Comparison of ENCODE assay signal across 8 cellular contexts in the genomic region with DNA sequence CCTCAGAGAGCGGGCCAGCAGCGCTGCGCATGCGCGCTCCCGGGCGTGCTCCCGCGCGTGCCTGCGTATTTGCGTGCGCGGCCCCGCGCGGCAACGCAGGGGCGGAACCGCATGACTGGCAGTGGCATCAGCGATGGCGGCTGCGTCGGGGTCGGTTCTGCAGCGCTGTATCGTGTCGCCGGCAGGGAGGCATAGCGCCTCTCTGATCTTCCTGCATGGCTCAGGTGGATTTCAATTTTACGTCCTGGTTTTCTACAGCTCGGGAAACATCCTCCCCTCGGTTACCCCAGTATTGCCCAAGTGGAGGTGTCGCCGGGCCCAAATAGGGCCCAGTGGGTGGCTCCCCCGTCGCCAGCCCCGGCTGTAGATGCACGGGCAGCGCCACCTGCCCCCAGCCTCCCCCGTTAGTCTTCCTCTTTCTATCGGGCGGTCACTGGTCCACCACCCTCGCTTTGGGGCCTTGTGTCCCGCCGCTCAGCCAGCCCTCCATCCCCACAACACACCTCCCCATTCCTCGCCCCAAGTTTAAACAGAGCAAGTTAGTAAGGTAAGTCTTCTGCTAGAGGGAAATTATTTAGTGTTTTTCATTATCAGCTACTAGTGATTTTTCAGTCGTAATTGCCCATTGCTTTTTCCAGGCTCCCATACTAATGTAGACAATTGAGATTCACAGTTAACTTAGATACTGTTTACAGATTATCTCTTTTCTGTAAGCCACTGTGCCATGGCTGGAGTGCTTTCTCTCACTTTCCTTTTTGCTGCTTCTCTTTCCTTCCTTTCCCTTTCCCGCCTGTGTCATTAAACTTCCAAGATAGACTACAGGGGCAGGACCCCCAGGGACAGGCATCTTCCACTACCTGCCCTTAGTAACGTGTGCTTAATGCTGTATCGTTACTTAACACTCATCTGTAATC. TPM values are rescaled to one million over a fixed set of nuclear protein-coding genes. Genes with fewer than 3 reads are reported as not detected.
DNase-seq lines count a peak whose midpoint lies in the region; ATAC-seq lines count a peak whose summit lies in the region.

Gene LYPLAL1, plus strand, starts transcription at position 121 of the 914 bp plus-strand sequence. Its CDS starts 13 bp downstream, at position 134.

- peak; percentile 68 for ATAC-seq in GM19467 (IDR thresholded peaks at IDR 0.05; ENCODE audit: unreplicated experiment)
- peak; percentile 97 for ATAC-seq in effector memory CD8-positive, alpha-beta T cell (replicated peaks)

- peak within 1 kb of the TSS; percentile 92 for H2BK5ac ChIP-seq in mesenchymal stem cell (ENCODE audit: low read depth, low read length, poor library complexity, severe bottlenecking)

- H3K27ac ChIP-seq in mesenchymal stem cell (ENCODE audit: low read length, poor library complexity, severe bottlenecking) = peak within 1 kb of the TSS; percentile 93

- H3K9me3 Mint-ChIP-seq in effector memory CD8-positive, alpha-beta T cell = peaks cover 0 to 5% of the 10 kb centered on the region in 2 donors

- H3K9ac ChIP-seq in mesenchymal stem cell (ENCODE audit: low read length) = peak within 1 kb of the TSS; percentile 94

- H3K4me1 ChIP-seq in mesenchymal stem cell (ENCODE audit: control insufficient read depth, insufficient read depth, low read depth, low read length) = no peaks in the 10 kb centered on the region

- H3K4ac ChIP-seq in mesenchymal stem cell (ENCODE audit: low read depth in 1 of 2, low read length in 2 of 2) = peak within 1 kb of the TSS; percentile 68 to 78

- H3K4me3 ChIP-seq in mesenchymal stem cell (ENCODE audit: insufficient read depth in 1 of 2, low read depth in 1 of 2, low read length in 2 of 2) = peak within 1 kb of the TSS; percentile 72 to 81

- peaks cover 0 to 22% of the 10 kb centered on the region in 2 experiments for H3K36me3 ChIP-seq in mesenchymal stem cell (ENCODE audit: control insufficient read depth in 1 of 2, insufficient read depth in 2 of 2, low read depth in 1 of 2, low read length in 2 of 2)

- peaks cover 5% of the 10 kb centered on the region for H3K79me1 ChIP-seq in mesenchymal stem cell (replicated peaks; ENCODE audit: low read length, poor library complexity, severe bottlenecking)

- H2AK5ac ChIP-seq in mesenchymal stem cell (ENCODE audit: low read length, severe bottlenecking) = peak within 1 kb of the TSS; percentile 91

- H3K4me1 Mint-ChIP-seq in effector memory CD8-positive, alpha-beta T cell (ENCODE audit: low read depth in 2 of 2) = peaks cover 32 to 39% of the 10 kb centered on the region in 2 donors

- H2BK15ac ChIP-seq in mesenchymal stem cell (ENCODE audit: low read depth, poor library complexity, severe bottlenecking) = no peak within 1 kb of the TSS

- H3K27ac Mint-ChIP-seq in effector memory CD8-positive, alpha-beta T cell = peak within 1 kb of the TSS; percentile 92 to 97

- H3K4me3 Mint-ChIP-seq in effector memory CD8-positive, alpha-beta T cell = peak within 1 kb of the TSS; percentile 89 to 95

- H3K36me3 Mint-ChIP-seq in effector memory CD8-positive, alpha-beta T cell (ENCODE audit: insufficient read depth) = peaks cover 12% of the 10 kb centered on the region

- peak within 1 kb of the TSS; percentile 67 for H2AFZ ChIP-seq in mesenchymal stem cell (ENCODE audit: low read depth, low read length)

- peak within 1 kb of the TSS; percentile 99 for H4K8ac ChIP-seq in mesenchymal stem cell (ENCODE audit: low read length)

- peak within 1 kb of the TSS; percentile 67 to 89 for H3K18ac ChIP-seq in mesenchymal stem cell (ENCODE audit: low read depth in 1 of 2, low read length in 2 of 2)

- peak within 1 kb of the TSS in 1 of 2 experiments; percentile 78 for H3K14ac ChIP-seq in mesenchymal stem cell (ENCODE audit: low read length in 2 of 2)

- H3K4me2 ChIP-seq in mesenchymal stem cell (ENCODE audit: low read length, poor library complexity, severe bottlenecking) = peak within 1 kb of the TSS; percentile 68

- H2BK120ac ChIP-seq in mesenchymal stem cell (ENCODE audit: low read depth, low read length) = peak within 1 kb of the TSS; percentile 74

- peak within 1 kb of the TSS in 1 of 2 experiments; percentile 11 for H2BK12ac ChIP-seq in mesenchymal stem cell (ENCODE audit: low read length in 2 of 2)

- H3K9me3 ChIP-seq in mesenchymal stem cell (ENCODE audit: control insufficient read depth, low read length) = no peaks in the 10 kb centered on the region

- H4K91ac ChIP-seq in mesenchymal stem cell (ENCODE audit: low read length) = peak within 1 kb of the TSS; percentile 57

- H3K27me3 ChIP-seq in mesenchymal stem cell (ENCODE audit: control insufficient read depth in 1 of 2, insufficient read depth in 1 of 2, low read length in 2 of 2) = no peaks in the 10 kb centered on the region

- H3K23ac ChIP-seq in mesenchymal stem cell (ENCODE audit: low read length in 2 of 2) = peak within 1 kb of the TSS in 1 of 2 experiments; percentile 66

- H3K27me3 Mint-ChIP-seq in effector memory CD8-positive, alpha-beta T cell = no peaks in the 10 kb centered on the region

- DNase-seq in COLO829 (ENCODE audit: low spot score) (peak; percentile 94), HPDE6-E6E7 (ENCODE audit: extremely low spot score) (peak; percentile 88), NOMO-1 (lab: John Stamatoyannopoulos, UW; ENCODE audit: unreplicated experiment in 2 of 2) (peak; percentile 82 to 84), mesenchymal stem cell (peak; percentile 83)
- DNase-seq in activated CD8-positive, alpha-beta memory T cell treated with anti-CD3 and anti-CD28 coated beads for 4 hours (ENCODE audit: low read depth in 2 of 2) = peak; percentile 72 to 74
- DNase-seq in effector memory CD8-positive, alpha-beta T cell = peak; percentile 81 to 86 (median 85)
- peak; percentile 68 for DNase-seq in stimulated activated CD8-positive, alpha-beta memory T cell treated with anti-CD3 and anti-CD28 coated beads, Interleukin-12 subunit alpha, Interleukin-12 subunit beta, amount 100 ng/mL, for 24 hours (ENCODE audit: extremely low read depth)

- 4% methylated on average over 42 of the region's 51 CpGs for WGBS in mesenchymal stem cell

RNA-seq across cellular contexts. Expression of gene LYPLAL1, which starts in this region (rescaled TPM):
- 15.9 TPM for polyA plus RNA-seq in mesenchymal stem cell (2013, experiment 1 of 2)
- polyA plus RNA-seq in mesenchymal stem cell (2013, experiment 2 of 2) = 18.2 TPM

Comparison
In these comparisons a context has a peak if more than half of its experiments do, and no peak if none do; other contexts are left out.
1. Peak in every context shown above with its lines: DNase-seq, ATAC-seq, H3K4me3 ChIP-seq and H3K27ac ChIP-seq.